10 cellular contexts compared by ENCODE assay signal in the genomic region with DNA sequence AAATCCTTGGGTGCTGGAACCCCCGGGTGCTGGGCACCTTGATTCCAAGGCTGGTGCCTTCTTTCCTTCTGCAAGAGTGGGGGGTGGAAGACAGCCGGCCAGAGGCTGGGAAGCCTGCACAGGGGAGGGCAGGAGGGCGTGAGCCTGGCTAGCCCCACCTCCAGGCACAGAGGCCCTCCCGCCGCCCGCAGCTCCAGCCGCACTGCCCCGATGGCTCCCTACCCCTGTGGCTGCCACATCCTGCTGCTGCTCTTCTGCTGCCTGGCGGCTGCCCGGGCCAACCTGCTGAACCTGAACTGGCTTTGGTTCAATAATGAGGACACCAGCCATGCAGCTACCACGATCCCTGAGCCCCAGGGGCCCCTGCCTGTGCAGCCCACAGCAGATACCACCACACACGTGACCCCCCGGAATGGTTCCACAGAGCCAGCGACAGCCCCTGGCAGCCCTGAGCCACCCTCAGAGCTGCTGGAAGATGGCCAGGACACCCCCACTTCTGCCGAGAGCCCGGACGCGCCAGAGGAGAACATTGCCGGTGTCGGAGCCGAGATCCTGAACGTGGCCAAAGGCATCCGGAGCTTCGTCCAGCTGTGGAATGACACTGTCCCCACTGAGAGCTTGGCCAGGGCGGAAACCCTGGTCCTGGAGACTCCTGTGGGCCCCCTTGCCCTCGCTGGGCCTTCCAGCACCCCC. TPM values are rescaled to one million over a fixed set of nuclear protein-coding genes. Genes with fewer than 3 reads are reported as not detected.
DNase-seq lines count a peak whose midpoint lies in the region; ATAC-seq and TF ChIP-seq lines count a peak whose summit lies in the region.
"Had no signal": no experiment of that assay in that cellular context is flagged by ENCODE, and none has a peak within 500 bp of the region (broad histone marks: within the 10 kb centered on the region; RNA-seq: fewer than 3 reads in every experiment).

No MANE protein-coding gene starts in this region.

- peak overlapping the region; percentile 31 to 75 for H3K27ac ChIP-seq in coronary artery
- H3K27ac ChIP-seq: PC-9 had no signal

- DNase-seq in AG09309 (ENCODE audit: low read depth) (no peak), MV-4-11 (lab: John Stamatoyannopoulos, UW) (peak; percentile 35), coronary artery (ENCODE audit: low spot score) (no peak), mucosa of descending colon (peak in 1 of 3 donors; percentile 26), kidney glomerular epithelial cell (lab: John Stamatoyannopoulos, UW) (no peak)
- no peak for DNase-seq in NK-92 treated with Interleukin-12 subunit alpha and Interleukin-12 subunit beta, amount 100 ng/mL, for 24 hours (lab: John Stamatoyannopoulos, UW)
- DNase-seq in activated CD4-positive, alpha-beta memory T cell treated with anti-CD3 and anti-CD28 coated beads, Interleukin-2, amount 10 ng/mL, durations not matched to agents 7 days and 5 days = no peak
- DNase-seq in activated CD4-positive, alpha-beta T cell treated with anti-CD3 and anti-CD28 coated beads, Interleukin-2, amount 10 ng/mL, durations not matched to agents 7 days and 5 days = no peak

- POLR2A ChIA-PET in activated CD4-positive, alpha-beta memory T cell treated with anti-CD3 and anti-CD28 coated beads, Interleukin-2, amount 10 ng/mL, durations not matched to agents 7 days and 5 days (lab: Charles Lee) = no interaction called here
- POLR2A ChIA-PET in activated CD4-positive, alpha-beta T cell treated with anti-CD3 and anti-CD28 coated beads, Interleukin-2, amount 10 ng/mL, durations not matched to agents 7 days and 5 days (lab: Charles Lee) = no interaction called here

- ATAC-seq in mucosa of descending colon = peak; percentile 47

- H3K9me3 ChIP-seq in mucosa of descending colon = no peaks in the 10 kb centered on the region

- intact Hi-C loops in mucosa of descending colon (cut with DNase I, micrococcal nuclease) = no loop called here

- H3K4me3 Mint-ChIP-seq in activated CD4-positive, alpha-beta memory T cell treated with anti-CD3 and anti-CD28 coated beads, Interleukin-2, amount 10 ng/mL, durations not matched to agents 7 days and 5 days = no peak overlapping the region
- H3K4me3 Mint-ChIP-seq in activated CD4-positive, alpha-beta T cell treated with anti-CD3 and anti-CD28 coated beads, Interleukin-2, amount 10 ng/mL, durations not matched to agents 7 days and 5 days = no peak overlapping the region
- H3K4me3 Mint-ChIP-seq: stimulated activated naive CD8-positive, alpha-beta T cell treated with anti-CD3 and anti-CD28 coated beads, Interleukin-15, Interleukin-2, amounts not matched to agents 100 ng/mL and 50 ng/mL, for 24 hours had no signal

- no peaks in the 10 kb centered on the region for H3K27me3 Mint-ChIP-seq in activated CD4-positive, alpha-beta memory T cell treated with anti-CD3 and anti-CD28 coated beads, Interleukin-2, amount 10 ng/mL, durations not matched to agents 7 days and 5 days
- no peaks in the 10 kb centered on the region for H3K27me3 Mint-ChIP-seq in activated CD4-positive, alpha-beta T cell treated with anti-CD3 and anti-CD28 coated beads, Interleukin-2, amount 10 ng/mL, durations not matched to agents 7 days and 5 days
- H3K27me3 Mint-ChIP-seq: stimulated activated naive CD8-positive, alpha-beta T cell treated with anti-CD3 and anti-CD28 coated beads, Interleukin-15, Interleukin-2, amounts not matched to agents 100 ng/mL and 50 ng/mL, for 24 hours had no signal

- TF ChIP-seq CTCF in AG09309 (IDR thresholded peaks at IDR 0.05; ENCODE audit: control insufficient read depth, insufficient read depth, low read depth, low read length, missing control alignments) (no peak), coronary artery (IDR thresholded peaks at IDR 0.05) (no peak), mucosa of descending colon (IDR thresholded peaks at IDR 0.05) (no peak)

- no peaks in the 10 kb centered on the region for H3K36me3 Mint-ChIP-seq in activated CD4-positive, alpha-beta memory T cell treated with anti-CD3 and anti-CD28 coated beads, Interleukin-2, amount 10 ng/mL, durations not matched to agents 7 days and 5 days (ENCODE audit: low read depth)
- no peaks in the 10 kb centered on the region for H3K36me3 Mint-ChIP-seq in activated CD4-positive, alpha-beta T cell treated with anti-CD3 and anti-CD28 coated beads, Interleukin-2, amount 10 ng/mL, durations not matched to agents 7 days and 5 days (ENCODE audit: low read depth)

- no peaks in the 10 kb centered on the region for H3K36me3 ChIP-seq in mucosa of descending colon (ENCODE audit: low read depth)

- H3K4me3 ChIP-seq in AG09309 (ENCODE audit: control insufficient read depth, low read depth, low read length) (peak overlapping the region; percentile 17), coronary artery (peak overlapping the region; percentile 64), mucosa of descending colon (no peak overlapping the region)
- H3K4me3 ChIP-seq: PC-9 had no signal

- no peaks in the 10 kb centered on the region for H3K4me1 ChIP-seq in mucosa of descending colon (ENCODE audit: low read depth)

- H3K9me3 Mint-ChIP-seq in activated CD4-positive, alpha-beta memory T cell treated with anti-CD3 and anti-CD28 coated beads, Interleukin-2, amount 10 ng/mL, durations not matched to agents 7 days and 5 days = peaks cover 12% of the 10 kb centered on the region
- H3K9me3 Mint-ChIP-seq in activated CD4-positive, alpha-beta T cell treated with anti-CD3 and anti-CD28 coated beads, Interleukin-2, amount 10 ng/mL, durations not matched to agents 7 days and 5 days = peaks cover 16% of the 10 kb centered on the region

- CTCF ChIA-PET in activated CD4-positive, alpha-beta memory T cell treated with anti-CD3 and anti-CD28 coated beads, Interleukin-2, amount 10 ng/mL, durations not matched to agents 7 days and 5 days (lab: Charles Lee) = no interaction called here
- CTCF ChIA-PET in activated CD4-positive, alpha-beta T cell treated with anti-CD3 and anti-CD28 coated beads, Interleukin-2, amount 10 ng/mL, durations not matched to agents 7 days and 5 days (lab: Charles Lee) = interaction anchor here (0.7 to 1.2 kb wide), 2 partner anchors 15 to 22 kb away, joined by 3 read pairs; no protein-coding TSS in a partner anchor

- H3K4me1 Mint-ChIP-seq in activated CD4-positive, alpha-beta memory T cell treated with anti-CD3 and anti-CD28 coated beads, Interleukin-2, amount 10 ng/mL, durations not matched to agents 7 days and 5 days = no peaks in the 10 kb centered on the region
- no peaks in the 10 kb centered on the region for H3K4me1 Mint-ChIP-seq in activated CD4-positive, alpha-beta T cell treated with anti-CD3 and anti-CD28 coated beads, Interleukin-2, amount 10 ng/mL, durations not matched to agents 7 days and 5 days

- H3K27ac Mint-ChIP-seq in activated CD4-positive, alpha-beta memory T cell treated with anti-CD3 and anti-CD28 coated beads, Interleukin-2, amount 10 ng/mL, durations not matched to agents 7 days and 5 days = no peak overlapping the region
- H3K27ac Mint-ChIP-seq in activated CD4-positive, alpha-beta T cell treated with anti-CD3 and anti-CD28 coated beads, Interleukin-2, amount 10 ng/mL, durations not matched to agents 7 days and 5 days = no peak overlapping the region
- H3K27ac Mint-ChIP-seq: stimulated activated naive CD8-positive, alpha-beta T cell treated with anti-CD3 and anti-CD28 coated beads, Interleukin-15, Interleukin-2, amounts not matched to agents 100 ng/mL and 50 ng/mL, for 24 hours had no signal

RNA-seq across cellular contexts. Expression of gene COL18A1, which starts 50.5 kb away (rescaled TPM):
- total RNA-seq in mucosa of descending colon = 10 to 100 TPM in 2 of 3 donors, 1 to 10 TPM in 1; 4.6 to 46.9 (median 21.3) TPM
- 1 to 10 TPM; 2.2 to 3.9 TPM for total RNA-seq in activated CD4-positive, alpha-beta memory T cell treated with anti-CD3 and anti-CD28 coated beads, Interleukin-2, amount 10 ng/mL, durations not matched to agents 7 days and 5 days
- total RNA-seq in activated CD4-positive, alpha-beta T cell treated with anti-CD3 and anti-CD28 coated beads, Interleukin-2, amount 10 ng/mL, durations not matched to agents 7 days and 5 days = 1 to 10 TPM; 2.8 to 3.1 TPM
